1 cellular context compared by ENCODE assay signal in the genomic region with DNA sequence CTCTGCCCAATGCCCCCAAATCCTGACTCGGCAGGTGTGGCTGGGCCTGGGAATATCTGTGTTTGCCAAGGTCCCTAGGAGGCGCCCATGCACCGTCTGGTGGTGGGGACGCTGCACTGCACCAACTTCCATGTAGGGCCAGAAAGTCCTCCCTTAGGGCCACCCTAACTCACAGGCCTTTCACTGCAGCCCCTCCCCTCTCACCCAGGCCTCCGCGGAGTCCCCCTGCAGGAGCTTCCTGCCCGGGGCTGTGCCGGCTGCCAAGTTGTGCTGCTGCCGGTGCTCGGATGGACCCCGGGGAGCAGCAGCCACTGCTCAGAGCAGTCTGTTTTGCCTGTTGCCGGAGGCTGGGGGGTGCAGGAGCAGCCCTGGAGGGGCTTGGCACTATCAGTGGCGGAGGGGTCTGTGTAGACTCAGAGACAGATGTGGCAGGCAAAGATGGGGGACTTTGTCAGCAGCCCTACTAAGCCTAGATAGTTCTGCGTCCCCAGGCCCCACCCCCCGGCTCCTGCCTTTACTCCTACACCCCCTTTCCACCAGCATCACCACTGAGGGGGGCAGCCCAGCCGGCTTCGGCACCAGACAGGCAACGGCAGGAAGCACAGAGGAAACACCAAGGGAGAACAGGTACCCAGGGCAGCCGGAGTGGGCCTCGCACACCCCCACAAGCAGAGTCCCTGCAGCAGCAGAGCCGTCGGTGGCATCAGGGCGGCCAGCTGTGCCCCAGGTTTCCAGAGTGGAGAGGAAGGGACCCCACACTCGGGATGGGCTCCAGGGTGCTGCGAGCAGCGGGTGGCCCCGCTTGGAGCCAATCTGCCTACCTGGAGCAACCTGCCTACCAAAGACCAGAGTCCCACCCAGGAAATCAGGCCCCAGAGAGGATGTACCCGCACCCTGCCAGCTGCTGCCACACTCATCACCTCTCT.
TF ChIP-seq lines count a peak whose summit lies in the region.

No MANE protein-coding gene starts in this region.

TF ChIP-seq in HepG2, 621 proteins besides CTCF, POLR2A, EP300 and RAD21 (continued from another document):
- TF ChIP-seq, protein P1, sequence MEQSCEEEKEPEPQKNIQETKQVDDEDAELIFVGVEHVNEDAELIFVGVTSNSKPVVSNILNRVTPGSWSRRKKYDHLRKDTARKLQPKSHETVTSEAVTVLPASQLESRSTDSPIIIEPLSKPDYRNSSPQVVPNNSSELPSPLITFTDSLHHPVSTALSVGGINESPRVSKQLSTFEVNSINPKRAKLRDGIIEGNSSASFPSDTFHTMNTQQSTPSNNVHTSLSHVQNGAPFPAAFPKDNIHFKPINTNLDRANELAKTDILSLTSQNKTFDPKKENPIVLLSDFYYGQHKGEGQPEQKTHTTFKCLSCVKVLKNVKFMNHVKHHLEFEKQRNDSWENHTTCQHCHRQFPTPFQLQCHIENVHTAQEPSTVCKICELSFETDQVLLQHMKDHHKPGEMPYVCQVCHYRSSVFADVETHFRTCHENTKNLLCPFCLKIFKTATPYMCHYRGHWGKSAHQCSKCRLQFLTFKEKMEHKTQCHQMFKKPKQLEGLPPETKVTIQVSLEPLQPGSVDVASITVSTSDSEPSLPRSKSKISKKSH (CRISPR knock-in tag; IDR thresholded peaks at IDR 0.05; ENCODE audit: borderline replicate concordance): no peak
- TF ChIP-seq ZNF552 (CRISPR knock-in tag; IDR thresholded peaks at IDR 0.05; ENCODE audit: borderline replicate concordance): no peak
- TF ChIP-seq MEF2D (CRISPR knock-in tag; IDR thresholded peaks at IDR 0.05): no peak
- TF ChIP-seq RNF219 (CRISPR knock-in tag; IDR thresholded peaks at IDR 0.05): no peak
- no peak for TF ChIP-seq ATF1 (CRISPR knock-in tag; IDR thresholded peaks at IDR 0.05)
- no peak for TF ChIP-seq ZFP36L2 (CRISPR knock-in tag; IDR thresholded peaks at IDR 0.05)
- TF ChIP-seq ZNF597 (CRISPR knock-in tag; IDR thresholded peaks at IDR 0.05): no peak
- TF ChIP-seq, protein P2, sequence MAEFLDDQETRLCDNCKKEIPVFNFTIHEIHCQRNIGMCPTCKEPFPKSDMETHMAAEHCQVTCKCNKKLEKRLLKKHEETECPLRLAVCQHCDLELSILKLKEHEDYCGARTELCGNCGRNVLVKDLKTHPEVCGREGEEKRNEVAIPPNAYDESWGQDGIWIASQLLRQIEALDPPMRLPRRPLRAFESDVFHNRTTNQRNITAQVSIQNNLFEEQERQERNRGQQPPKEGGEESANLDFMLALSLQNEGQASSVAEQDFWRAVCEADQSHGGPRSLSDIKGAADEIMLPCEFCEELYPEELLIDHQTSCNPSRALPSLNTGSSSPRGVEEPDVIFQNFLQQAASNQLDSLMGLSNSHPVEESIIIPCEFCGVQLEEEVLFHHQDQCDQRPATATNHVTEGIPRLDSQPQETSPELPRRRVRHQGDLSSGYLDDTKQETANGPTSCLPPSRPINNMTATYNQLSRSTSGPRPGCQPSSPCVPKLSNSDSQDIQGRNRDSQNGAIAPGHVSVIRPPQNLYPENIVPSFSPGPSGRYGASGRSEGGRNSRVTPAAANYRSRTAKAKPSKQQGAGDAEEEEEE (CRISPR knock-in tag; IDR thresholded peaks at IDR 0.05; ENCODE audit: borderline replicate concordance): no peak
- TF ChIP-seq ZNF292 (CRISPR knock-in tag; IDR thresholded peaks at IDR 0.05; ENCODE audit: borderline replicate concordance, low read depth): no peak
- no peak for TF ChIP-seq GTF2F1 (IDR thresholded peaks at IDR 0.05; ENCODE audit: low read length)
